Comparison of ENCODE assay signal across 9 cellular contexts in the genomic region with DNA sequence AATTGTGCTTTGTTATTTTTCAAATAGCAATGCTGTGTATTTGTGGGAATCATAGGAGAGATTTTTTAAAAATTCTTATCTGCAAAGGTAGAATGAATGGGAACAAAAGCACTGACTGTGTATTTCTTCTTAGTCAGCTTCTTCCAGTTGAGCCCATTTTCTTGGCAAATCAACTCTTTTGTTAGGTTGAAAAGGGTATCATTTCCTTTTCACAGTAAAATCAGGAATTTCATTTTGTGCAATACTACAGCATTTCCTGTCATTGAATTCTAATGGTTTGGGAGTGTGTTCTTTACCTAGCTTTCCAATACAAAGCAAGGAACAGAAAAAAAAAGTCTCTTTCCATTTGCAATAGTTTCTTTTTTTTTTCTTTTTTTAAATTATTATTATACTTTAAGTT. TPM values are rescaled to one million over a fixed set of nuclear protein-coding genes. Genes with fewer than 3 reads are reported as not detected.
DNase-seq lines count a peak whose midpoint lies in the region; ATAC-seq lines count a peak whose summit lies in the region.
"Had no signal": no experiment of that assay in that cellular context is flagged by ENCODE, and none has a peak within 500 bp of the region (broad histone marks: within the 10 kb centered on the region; RNA-seq: fewer than 3 reads in every experiment).

No MANE protein-coding gene starts in this region.

- peak overlapping the region in 8 of 11 experiments; percentile 78 to 90 (median 87); a peak in 14 of 22 replicates for H3K9ac ChIP-seq in BLaER1 treated with 17β-estradiol and CSF1 and Interleukin-3, amounts not matched to agents 10 nM and 100 nM
- H3K9ac ChIP-seq in Karpas-422 (ENCODE audit: low read length) (peak overlapping the region; percentile 69; the same call in 1 of the 2 replicates), muscle layer of colon (ENCODE audit: low read length) (peak overlapping the region; percentile 60)

- peaks cover 6 to 17% (median 15%) of the 10 kb centered on the region in 10 experiments; a peak in 19 of 20 replicates for H3K4me1 ChIP-seq in BLaER1 treated with 17β-estradiol and CSF1 and Interleukin-3, amounts not matched to agents 10 nM and 100 nM
- H3K4me1 ChIP-seq in Karpas-422 (ENCODE audit: low read length) (peaks cover 32% of the 10 kb centered on the region), muscle layer of colon (ENCODE audit: insufficient read depth, low read length) (peaks cover 17% of the 10 kb centered on the region)

- no peaks in the 10 kb centered on the region for H3K79me2 ChIP-seq in Karpas-422 (ENCODE audit: low read length)

- 0 out of 2 replicates have a peak overlapping the region, but pooled peaks have one; percentile 83 for H2AFZ ChIP-seq in Karpas-422 (ENCODE audit: low read length)

- no peak for ATAC-seq in GM21423 (IDR thresholded peaks at IDR 0.05; ENCODE audit: unreplicated experiment)
- no peak for ATAC-seq in HG03280 (IDR thresholded peaks at IDR 0.05; ENCODE audit: unreplicated experiment)

- no peaks in the 10 kb centered on the region for H3K9me3 ChIP-seq in BLaER1 treated with 17β-estradiol and CSF1 and Interleukin-3, amounts not matched to agents 10 nM and 100 nM (replicated peaks in 1 of 11)
- H3K9me3 ChIP-seq in Karpas-422 (ENCODE audit: low read length), result no peaks in the 10 kb centered on the region
- H3K9me3 ChIP-seq in muscle layer of colon (ENCODE audit: low read length), result no peaks in the 10 kb centered on the region

- H3K36me3 ChIP-seq in BLaER1 treated with 17β-estradiol and CSF1 and Interleukin-3, amounts not matched to agents 10 nM and 100 nM, result no peaks in the 10 kb centered on the region
- H3K36me3 ChIP-seq in Karpas-422 (ENCODE audit: insufficient read depth, low read length) (no peaks in the 10 kb centered on the region), muscle layer of colon (ENCODE audit: insufficient read depth, low read length) (no peaks in the 10 kb centered on the region)

- no peaks in the 10 kb centered on the region for H4K20me1 ChIP-seq in BLaER1 treated with 17β-estradiol and CSF1 and Interleukin-3, amounts not matched to agents 10 nM and 100 nM
- H4K20me1 ChIP-seq in Karpas-422 (ENCODE audit: insufficient read depth, low read depth, low read length), result no peaks in the 10 kb centered on the region

- peak overlapping the region; percentile 73 to 94 (median 90) for H3K4me2 ChIP-seq in BLaER1 treated with 17β-estradiol and CSF1 and Interleukin-3, amounts not matched to agents 10 nM and 100 nM
- H3K4me2 ChIP-seq in Karpas-422 (ENCODE audit: low read depth, low read length, poor library complexity, severe bottlenecking), result peak overlapping the region; percentile 76

- no peaks in the 10 kb centered on the region for H3K27me3 ChIP-seq in BLaER1 treated with 17β-estradiol and CSF1 and Interleukin-3, amounts not matched to agents 10 nM and 100 nM
- H3K27me3 ChIP-seq in Karpas-422 (ENCODE audit: low read length), result no peaks in the 10 kb centered on the region
- no peaks in the 10 kb centered on the region for H3K27me3 ChIP-seq in muscle layer of colon (ENCODE audit: control insufficient read depth in 1 of 2, insufficient read depth in 2 of 2, low read length in 2 of 2)

- DNase-seq in Karpas-422 (no peak), caudate nucleus (lab: John Stamatoyannopoulos, UW) (no peak), NCI-H524 (lab: John Stamatoyannopoulos, UW) (no peak)
- no peak for DNase-seq in stimulated activated naive CD4-positive, alpha-beta T cell treated with Interleukin-2 at 50 U/mL for 16 hours (lab: John Stamatoyannopoulos, UW)
- DNase-seq: NCI-H446 had no signal

- H3K4me3 ChIP-seq in BLaER1 treated with 17β-estradiol and CSF1 and Interleukin-3, amounts not matched to agents 10 nM and 100 nM, result peak overlapping the region; percentile 65 to 78 (median 68); a peak in 19 of 20 replicates
- 0 out of 2 replicates have a peak overlapping the region, but pooled peaks have one; percentile 66 for H3K4me3 ChIP-seq in Karpas-422 (ENCODE audit: low read length)
- peak overlapping the region in 1 of 2 donors; percentile 61 for H3K4me3 ChIP-seq in muscle layer of colon (ENCODE audit: low read depth in 1 of 2, low read length in 2 of 2)

- no peaks in the 10 kb centered on the region for H3K9me2 ChIP-seq in Karpas-422 (replicated peaks; ENCODE audit: insufficient read depth, low read length)

- peak overlapping the region in 9 of 11 experiments; percentile 83 to 94 (median 90); a peak in 16 of 22 replicates for H3K27ac ChIP-seq in BLaER1 treated with 17β-estradiol and CSF1 and Interleukin-3, amounts not matched to agents 10 nM and 100 nM
- no peak overlapping the region for H3K27ac ChIP-seq in Karpas-422 (ENCODE audit: low read length)
- peak overlapping the region; percentile 81 for H3K27ac ChIP-seq in caudate nucleus (ENCODE audit: low read depth, low read length)
- peak overlapping the region; percentile 87 for H3K27ac ChIP-seq in muscle layer of colon (ENCODE audit: low read depth, low read length)

RNA-seq across cellular contexts. Expression of a gene that starts 19.0 kb away (rescaled TPM):
- total RNA-seq in Karpas-422 (2014; rRNA removed; shearing (Covaris generic); ENCODE audit: low replicate concordance), result 17.6 and 26.6 TPM in 2 replicates

RNA-seq across cellular contexts. Expression of a gene that starts 55.0 kb away (rescaled TPM):
- 0.30 and 2.2 TPM in 2 replicates for total RNA-seq in Karpas-422 (2014; rRNA removed; shearing (Covaris generic); ENCODE audit: low replicate concordance)
